6 cellular contexts compared by ENCODE assay signal in the genomic region with DNA sequence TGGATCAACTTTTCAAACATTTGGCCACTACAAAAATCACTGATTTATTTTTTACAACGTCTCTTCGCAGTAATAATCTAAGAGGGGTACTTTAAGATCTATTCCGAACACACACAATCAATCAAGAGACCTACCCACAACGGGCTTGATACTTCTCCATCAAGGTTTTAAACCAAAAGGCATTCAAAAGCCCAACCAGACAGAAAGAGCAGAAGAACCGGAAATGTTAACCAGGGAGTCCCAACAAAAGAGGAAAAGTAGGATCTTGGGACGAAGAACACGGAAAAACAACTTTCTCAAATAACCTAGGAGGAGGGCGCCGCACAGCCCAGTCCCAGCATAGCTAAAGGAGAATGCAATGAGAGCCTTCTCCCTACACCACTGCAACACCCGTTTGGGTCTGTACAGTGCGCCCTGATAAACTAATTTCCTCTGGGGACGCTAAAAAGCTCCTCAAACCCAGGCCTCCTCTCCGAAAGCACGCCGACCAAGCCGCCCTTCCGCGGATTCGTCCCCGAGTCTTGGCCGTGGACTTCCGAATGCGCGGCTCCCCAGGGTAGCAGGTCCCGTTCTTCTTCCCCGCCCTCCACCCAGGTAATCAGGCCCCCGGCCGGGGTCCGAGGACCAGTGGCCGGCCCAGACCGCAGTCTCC. TPM values are rescaled to one million over a fixed set of nuclear protein-coding genes. Genes with fewer than 3 reads are reported as not detected.
DNase-seq lines count a peak whose midpoint lies in the region; ATAC-seq and TF ChIP-seq lines count a peak whose summit lies in the region.

No MANE protein-coding gene starts in this region.

- no peak for TF ChIP-seq POLR2A in HCT116 (IDR thresholded peaks at IDR 0.05; ENCODE audit: borderline replicate concordance, extremely low read depth, insufficient read depth, insufficient read length)

- H3K27ac Mint-ChIP-seq in activated CD8-positive, alpha-beta T cell treated with anti-CD3 and anti-CD28 coated beads for 36 hours, result peak overlapping the region; percentile 90

- H3K9ac ChIP-seq in HCT116 (ENCODE audit: low read length) (peak overlapping the region; percentile 98), liver (ENCODE audit: low read depth in 1 of 2, low read length in 2 of 2) (peak overlapping the region; percentile 94)

- peak overlapping the region; percentile 96 for H3K4me3 ChIP-seq in AG10803 (ENCODE audit: low read length)
- H3K4me3 ChIP-seq in HCT116 (replicated peaks in 1 of 2; ENCODE audit: low read depth in 1 of 2, low read length in 2 of 2), result peak overlapping the region; percentile 82 to 96
- H3K4me3 ChIP-seq in liver (ENCODE audit: low read depth in 1 of 3, low read length in 3 of 3), result peak overlapping the region; percentile 81 to 99 (median 94)

- TSS peak; percentile 61 for BruUV-seq in HCT116 (replicated peaks; lab: Mats Ljungman, UMichigan)

- no peaks in the 10 kb centered on the region for H3K27me3 Mint-ChIP-seq in activated CD8-positive, alpha-beta T cell treated with anti-CD3 and anti-CD28 coated beads for 36 hours

- DNase-seq in AG10803 (ENCODE audit: low read depth) (no peak), HCT116 (ENCODE audit: low read depth, low spot score) (no peak), GM20000 (ENCODE audit: low spot score) (no peak)
- DNase-seq in activated CD8-positive, alpha-beta T cell treated with anti-CD3 and anti-CD28 coated beads for 36 hours, result peak; percentile 32
- DNase-seq in effector CD8-positive, alpha-beta T cell (lab: John Stamatoyannopoulos, UW), result no peak

- H3K4me3 Mint-ChIP-seq in activated CD8-positive, alpha-beta T cell treated with anti-CD3 and anti-CD28 coated beads for 36 hours, result peak overlapping the region; percentile 94

- H3K27ac ChIP-seq in HCT116 (ENCODE audit: low read depth, low read length) (peak overlapping the region; percentile 94), liver (ENCODE audit: low read depth in 1 of 2, low read length in 2 of 2) (peak overlapping the region; percentile 75 to 86)

- peaks cover 5% of the 10 kb centered on the region; the same call in 1 of the 2 replicates for H4K20me1 ChIP-seq in HCT116 (ENCODE audit: insufficient read depth)

- H3K36me3 ChIP-seq in HCT116 (ENCODE audit: control insufficient read depth in 1 of 2, insufficient read depth in 2 of 2, low read length in 2 of 2) (peaks cover 18 to 40% of the 10 kb centered on the region in 2 experiments), liver (ENCODE audit: control insufficient read depth in 4 of 4, insufficient read depth in 3 of 4, low read depth in 1 of 4, low read length in 3 of 4) (peaks cover 3 to 22% (median 17%) of the 10 kb centered on the region in 4 donors)

- RAD21 ChIA-PET in HCT116 (lab: Charles Lee; ENCODE audit: low non-redundant PET in 1 of 2, low total read pairs in 2 of 2, uncharacterized antibody in 2 of 2, unreplicated experiment in 2 of 2), result no interaction called here

- intact Hi-C loops in HCT116 (cut with micrococcal nuclease), result no loop called here
- intact Hi-C loops in activated CD8-positive, alpha-beta T cell treated with anti-CD3 and anti-CD28 coated beads for 36 hours (cut with micrococcal nuclease), result no loop called here

- H2AFZ ChIP-seq in HCT116 (ENCODE audit: low read depth, low read length, poor library complexity, severe bottlenecking), result no peak overlapping the region

- no peaks in the 10 kb centered on the region for H3K9me3 Mint-ChIP-seq in activated CD8-positive, alpha-beta T cell treated with anti-CD3 and anti-CD28 coated beads for 36 hours

- under 1% methylated on average over 31 of the region's 31 CpGs for WGBS in liver

- H3K9me3 ChIP-seq in HCT116 (ENCODE audit: control insufficient read depth in 1 of 2, insufficient read depth in 1 of 2, low read depth in 1 of 2, low read length in 2 of 2) (no peaks in the 10 kb centered on the region), liver (ENCODE audit: control insufficient read depth in 4 of 4, low read length in 3 of 4) (no peaks in the 10 kb centered on the region)

- peaks cover 57% of the 10 kb centered on the region for H3K79me2 ChIP-seq in HCT116 (ENCODE audit: insufficient read depth, low read length)

- H3K9me2 ChIP-seq in HCT116 (ENCODE audit: insufficient read depth), result no peaks in the 10 kb centered on the region

- TF ChIP-seq CTCF in AG10803 (conservative IDR thresholded peaks at IDR 0.05; ENCODE audit: low read length) (no peak), HCT116 (IDR thresholded peaks at IDR 0.05 in 2 of 3, conservative IDR thresholded peaks at IDR 0.05 in 1 of 3; ENCODE audit: borderline replicate concordance in 1 of 3, insufficient read depth in 1 of 3, low read depth in 2 of 3, low read length in 2 of 3) (no peak), liver (IDR thresholded peaks at IDR 0.05; ENCODE audit: low read depth, low read length, missing input control) (no peak), GM20000 (IDR thresholded peaks at IDR 0.05; ENCODE audit: extremely low read depth, missing control alignments) (no peak)
- TF ChIP-seq CTCF in activated CD8-positive, alpha-beta T cell treated with anti-CD3 and anti-CD28 coated beads for 36 hours (IDR thresholded peaks at IDR 0.05), result no peak

- H3K4me1 ChIP-seq in HCT116 (ENCODE audit: control insufficient read depth in 1 of 2, insufficient read depth in 2 of 2, low read length in 2 of 2), result peaks cover 17 to 33% of the 10 kb centered on the region in 2 experiments; a peak in 3 of 4 replicates
- H3K4me1 ChIP-seq in liver (ENCODE audit: control insufficient read depth in 4 of 4, insufficient read depth in 4 of 4, low read length in 3 of 4), result peaks cover 7 to 28% (median 21%) of the 10 kb centered on the region in 4 donors

- POLR2A ChIA-PET in HCT116 (lab: Charles Lee), result no interaction called here
- POLR2A ChIA-PET in activated CD8-positive, alpha-beta T cell treated with anti-CD3 and anti-CD28 coated beads for 36 hours (lab: Charles Lee), result interaction anchor here (0.5 to 4.0 kb wide), 6 partner anchors 9 to 134 kb away, joined by 3 to 32 read pairs (median 4); no protein-coding TSS in a partner anchor

- H3K27me3 ChIP-seq in HCT116 (ENCODE audit: insufficient read depth, low read length), result no peaks in the 10 kb centered on the region
- no peaks in the 10 kb centered on the region for H3K27me3 ChIP-seq in liver (ENCODE audit: control insufficient read depth in 4 of 4, insufficient read depth in 4 of 4, low read length in 3 of 4)

- peak overlapping the region; percentile 93 for H3K4me2 ChIP-seq in HCT116 (ENCODE audit: low read length)

- TF ChIP-seq RAD21 in HCT116 (IDR thresholded peaks at IDR 0.05; ENCODE audit: low read depth), result no peak
- no peak for TF ChIP-seq RAD21 in liver (IDR thresholded peaks at IDR 0.05)

- ATAC-seq in HCT116, result peak; percentile 21
- peak; percentile 2 for ATAC-seq in activated CD8-positive, alpha-beta T cell treated with anti-CD3 and anti-CD28 coated beads for 36 hours

- CTCF ChIA-PET in HCT116 (lab: Charles Lee), result no interaction called here
- CTCF ChIA-PET in activated CD8-positive, alpha-beta T cell treated with anti-CD3 and anti-CD28 coated beads for 36 hours (lab: Charles Lee), result interaction anchor here (0.8 to 2.1 kb wide), 4 partner anchors 8 to 48 kb away, joined by 3 to 14 read pairs (median 4); no protein-coding TSS in a partner anchor

- H3K4me1 Mint-ChIP-seq in activated CD8-positive, alpha-beta T cell treated with anti-CD3 and anti-CD28 coated beads for 36 hours (ENCODE audit: low read depth), result peaks cover 42% of the 10 kb centered on the region

- peaks cover 40% of the 10 kb centered on the region for H3K36me3 Mint-ChIP-seq in activated CD8-positive, alpha-beta T cell treated with anti-CD3 and anti-CD28 coated beads for 36 hours (ENCODE audit: low read depth)

TF ChIP-seq in HCT116, 20 proteins besides CTCF, POLR2A, EP300 and RAD21 (continues in another document):
- TF ChIP-seq ELF1 (IDR thresholded peaks at IDR 0.05; ENCODE audit: borderline replicate concordance, low read depth), result no peak
- no peak for TF ChIP-seq EZH2phosphoT487 (IDR thresholded peaks at IDR 0.05; ENCODE audit: borderline replicate concordance)
- TF ChIP-seq ZFX (IDR thresholded peaks at IDR 0.05), result no peak
- no peak for TF ChIP-seq CEBPB (IDR thresholded peaks at IDR 0.05; ENCODE audit: low read depth)
- no peak for TF ChIP-seq FOSL1 (IDR thresholded peaks at IDR 0.05; ENCODE audit: low read depth)
- TF ChIP-seq SIN3A (IDR thresholded peaks at IDR 0.05; ENCODE audit: low read depth), result no peak

TF ChIP-seq in liver, 16 proteins besides CTCF, POLR2A, EP300 and RAD21 (continues in another document):
- TF ChIP-seq JUND (IDR thresholded peaks at IDR 0.05) (no peak), GABPA (IDR thresholded peaks at IDR 0.05 in 1 of 2, conservative IDR thresholded peaks at IDR 0.05 in 1 of 2) (no peak), TAF1 (conservative IDR thresholded peaks at IDR 0.05) (no peak), ATF3 (IDR thresholded peaks at IDR 0.05) (no peak), FOXA2 (IDR thresholded peaks at IDR 0.05) (no peak), FOXA1 (IDR thresholded peaks at IDR 0.05) (no peak), HNF4G (IDR thresholded peaks at IDR 0.05) (no peak), EGR1 (IDR thresholded peaks at IDR 0.05; ENCODE audit: low read depth in 2 of 2) (no peak)

RNA-seq across cellular contexts. Expression of gene RPL22, which starts 0.6 kb away (rescaled TPM):
- total RNA-seq in HCT116 (2021; ENCODE audit: unreplicated experiment) (456 TPM), liver (10 to 100 TPM; 38.9 to 77.9 TPM)
- 563 and 639 TPM in 2 replicates for polyA plus RNA-seq in HCT116 (2012)
- 100 to 1,000 TPM; 372 to 473 TPM for total RNA-seq in activated CD8-positive, alpha-beta T cell treated with anti-CD3 and anti-CD28 coated beads for 36 hours
- 100 to 1,000 TPM in 1 of 2 donors, 10 to 100 TPM in 1; 76.7 to 105 TPM for polyA plus RNA-seq in liver

RNA-seq across cellular contexts. Expression of gene RNF207, which starts 7.1 kb away (rescaled TPM):
- total RNA-seq in HCT116 (2021; ENCODE audit: unreplicated experiment) (61.2 TPM), liver (10 to 100 TPM in 1 of 2 donors, 1 to 10 TPM in 1; 7.6 to 13.7 TPM)
- polyA plus RNA-seq in HCT116 (2012), result 28.4 and 32.1 TPM in 2 replicates
- total RNA-seq in activated CD8-positive, alpha-beta T cell treated with anti-CD3 and anti-CD28 coated beads for 36 hours, result 1 to 10 TPM; 4.9 to 9.9 TPM
- 1 to 10 TPM; 3.3 to 4.0 TPM for polyA plus RNA-seq in liver

RNA-seq across cellular contexts. Expression of gene CHD5, which starts 18.7 kb away (rescaled TPM):
- total RNA-seq in HCT116 (2021; ENCODE audit: unreplicated experiment) (6.1 TPM), liver (under 1 TPM; under 0.01 to 0.08 TPM)
- 5.0 and 6.3 TPM in 2 replicates for polyA plus RNA-seq in HCT116 (2012)
- under 1 TPM; 0.61 to 0.63 TPM for total RNA-seq in activated CD8-positive, alpha-beta T cell treated with anti-CD3 and anti-CD28 coated beads for 36 hours
- not detected for polyA plus RNA-seq in liver

RNA-seq across cellular contexts. Expression of gene ICMT, which starts 37.0 kb away (rescaled TPM):
- total RNA-seq in HCT116 (2021; ENCODE audit: unreplicated experiment) (70.9 TPM), liver (10 to 100 TPM; 26.8 to 38.2 TPM)
- polyA plus RNA-seq in HCT116 (2012), result 33.0 and 41.7 TPM in 2 replicates
- total RNA-seq in activated CD8-positive, alpha-beta T cell treated with anti-CD3 and anti-CD28 coated beads for 36 hours, result 10 to 100 TPM; 35.3 to 38.1 TPM
- 10 to 100 TPM in 1 of 2 donors, 1 to 10 TPM in 1; 7.1 to 16.8 TPM for polyA plus RNA-seq in liver

RNA-seq across cellular contexts. Expression of gene HES3, which starts 45.2 kb away (rescaled TPM):
- total RNA-seq in HCT116 (2021; ENCODE audit: unreplicated experiment), result not detected
- not detected in 2 replicates for polyA plus RNA-seq in HCT116 (2012)
- not detected for total RNA-seq in activated CD8-positive, alpha-beta T cell treated with anti-CD3 and anti-CD28 coated beads for 36 hours
- total RNA-seq in liver, result not detected
- not detected for polyA plus RNA-seq in liver
